ENCODE assay signal across 18 cellular contexts in genomic region chr22:23115369-23115768, GRCh38. TPM values are rescaled to one million over a fixed set of nuclear protein-coding genes. Genes with fewer than 3 reads are reported as not detected.
DNase-seq lines count a peak whose midpoint lies in the region; ATAC-seq and TF ChIP-seq lines count a peak whose summit lies in the region.
"Had no signal": no experiment of that assay in that cellular context is flagged by ENCODE, and none has a peak within 500 bp of the region (broad histone marks: within the 10 kb centered on the region; RNA-seq: fewer than 3 reads in every experiment).

No MANE protein-coding gene starts in this region.

- peaks cover 0 to 35% (median 2%) of the 10 kb centered on the region in 11 experiments; a peak in 7 of 22 replicates for H4K20me1 ChIP-seq in BLaER1 treated with 17β-estradiol and CSF1 and Interleukin-3, amounts not matched to agents 10 nM and 100 nM

- no peaks in the 10 kb centered on the region for H3K27me3 ChIP-seq in BLaER1 treated with 17β-estradiol and CSF1 and Interleukin-3, amounts not matched to agents 10 nM and 100 nM
- H3K27me3 ChIP-seq in dorsolateral prefrontal cortex (no peaks in the 10 kb centered on the region), adrenal gland (no peaks in the 10 kb centered on the region)
- H3K27me3 ChIP-seq: BE2C had no signal

- no peak for ATAC-seq in HG02588 (IDR thresholded peaks at IDR 0.05; ENCODE audit: unreplicated experiment)

- no peak overlapping the region for H3K9ac ChIP-seq in BLaER1 treated with 17β-estradiol and CSF1 and Interleukin-3, amounts not matched to agents 10 nM and 100 nM

- H3K36me3 ChIP-seq in BLaER1 treated with 17β-estradiol and CSF1 and Interleukin-3, amounts not matched to agents 10 nM and 100 nM = no peaks in the 10 kb centered on the region
- H3K36me3 ChIP-seq in adrenal gland (replicated peaks in 1 of 2) = no peaks in the 10 kb centered on the region
- H3K36me3 ChIP-seq: BE2C had no signal

- WGBS in adrenal gland, 4 donors = 90 to 98% (median 96%) methylated on average over 2 to 7 of the region's 7 CpGs

- H3K9me3 ChIP-seq in BLaER1 treated with 17β-estradiol and CSF1 and Interleukin-3, amounts not matched to agents 10 nM and 100 nM (replicated peaks in 1 of 11) = no peaks in the 10 kb centered on the region
- H3K9me3 ChIP-seq in adrenal gland (replicated peaks in 1 of 3) = no peaks in the 10 kb centered on the region
- H3K9me3 ChIP-seq: BE2C had no signal

- no peak overlapping the region for H3K4me3 ChIP-seq in BLaER1 treated with 17β-estradiol and CSF1 and Interleukin-3, amounts not matched to agents 10 nM and 100 nM
- H3K4me3 ChIP-seq in dorsolateral prefrontal cortex (no peak overlapping the region), adrenal gland (no peak overlapping the region)
- H3K4me3 ChIP-seq: GM23338 had no signal

- DNase-seq in dorsolateral prefrontal cortex (no peak), NCI-H1105 (lab: John Stamatoyannopoulos, UW) (no peak), adrenal gland (no peak)
- DNase-seq: ACHN, BE2C, DMS153, DMS79, GDM1, HCEC 1CT, IMR-90 had no signal

- peak overlapping the region in 9 of 11 experiments; percentile 67 to 98 (median 85); a peak in 15 of 22 replicates for H3K4me2 ChIP-seq in BLaER1 treated with 17β-estradiol and CSF1 and Interleukin-3, amounts not matched to agents 10 nM and 100 nM
- H3K4me2 ChIP-seq: GM23338 had no signal

- H3K27ac ChIP-seq in BLaER1 treated with 17β-estradiol and CSF1 and Interleukin-3, amounts not matched to agents 10 nM and 100 nM = peak overlapping the region in 1 of 11 experiments; percentile 15; a peak in 2 of 22 replicates
- peak overlapping the region; percentile 100 for H3K27ac ChIP-seq in angular gyrus (ENCODE audit: low read depth, low read length)
- H3K27ac ChIP-seq in dorsolateral prefrontal cortex = peak overlapping the region; percentile 86 to 100 (median 99)
- peak overlapping the region; percentile 100 for H3K27ac ChIP-seq in temporal lobe (ENCODE audit: low read depth, low read length)
- no peak overlapping the region for H3K27ac ChIP-seq in adrenal gland

- no peak for TF ChIP-seq POLR2A in adrenal gland (IDR thresholded peaks at IDR 0.05)

- intact Hi-C loops in dorsolateral prefrontal cortex (cut with DNase I) (no loop called here), adrenal gland (cut with DNase I) (no loop called here)

- H3K4me1 ChIP-seq in BLaER1 treated with 17β-estradiol and CSF1 and Interleukin-3, amounts not matched to agents 10 nM and 100 nM = peaks cover 37 to 100% (median 100%) of the 10 kb centered on the region in 10 experiments; a peak in 19 of 20 replicates
- H3K4me1 ChIP-seq in adrenal gland (replicated peaks in 1 of 2) = no peaks in the 10 kb centered on the region

- TF ChIP-seq CTCF in dorsolateral prefrontal cortex (IDR thresholded peaks at IDR 0.05 in 54 of 56, conservative IDR thresholded peaks at IDR 0.05 in 2 of 56; ENCODE audit: low read depth in 1 of 56, partially characterized antibody in 56 of 56) (no peak), adrenal gland (IDR thresholded peaks at IDR 0.05) (no peak)

RNA-seq across cellular contexts. Expression of gene RSPH14, which starts 26.4 kb away (rescaled TPM):
- total RNA-seq in dorsolateral prefrontal cortex (10 to 100 TPM in 84 of 120 experiments, 1 to 10 TPM in 36; 3.0 to 22.3 (median 11.9) TPM), temporal lobe (2.7 TPM), adrenal gland (10 to 100 TPM in 1 of 8 donors, 1 to 10 TPM in 3, under 1 TPM in 2, not detected in 2; 0.49 to 18.3 (median 2.4) TPM)
- polyA plus RNA-seq in adrenal gland = 1 to 10 TPM; 3.2 to 4.8 (median 3.6) TPM
- total RNA-seq: CD4-positive, alpha-beta memory T cell; Daoy; GM23338; IMR-90 had no signal
- polyA plus RNA-seq: CD14-positive monocyte; CD4-positive, alpha-beta memory T cell; IMR-90 had no signal

RNA-seq across cellular contexts. Expression of gene RAB36, which starts 29.9 kb away (rescaled TPM):
- total RNA-seq in dorsolateral prefrontal cortex = 10 to 100 TPM in 101 of 120 experiments, 1 to 10 TPM in 19; 7.2 to 20.6 (median 12.3) TPM
- total RNA-seq in temporal lobe = 4.9 TPM
- total RNA-seq in adrenal gland = 10 to 100 TPM in 2 of 8 donors, 1 to 10 TPM in 6; 4.0 to 13.0 (median 8.6) TPM
- 1 to 10 TPM; 6.5 to 7.3 (median 7.0) TPM for polyA plus RNA-seq in adrenal gland

RNA-seq across cellular contexts. Expression of gene GNAZ, which starts 45.0 kb away (rescaled TPM):
- 100 to 1,000 TPM in 10 of 120 experiments, 10 to 100 TPM in 110; 66.2 to 113 (median 85.3) TPM for total RNA-seq in dorsolateral prefrontal cortex
- total RNA-seq in temporal lobe = 124 TPM
- total RNA-seq in adrenal gland = 10 to 100 TPM in 4 of 8 donors, 1 to 10 TPM in 4; 6.3 to 70.8 (median 10.5) TPM
- 10 to 100 TPM in 1 of 3 donors, 1 to 10 TPM in 2; 3.7 to 14.4 (median 6.8) TPM for polyA plus RNA-seq in adrenal gland

Comparison
In these comparisons a context has a peak if more than half of its experiments do, and no peak if none do; other contexts are left out.
1. H3K27ac ChIP-seq: peak in angular gyrus (single experiment), dorsolateral prefrontal cortex (59 of 59) and temporal lobe (single experiment); none in adrenal gland (0 of 5).